ENCODE assay signal across 9 cellular contexts in genomic region chr17:14351493-14351892, GRCh38. TPM values are rescaled to one million over a fixed set of nuclear protein-coding genes. Genes with fewer than 3 reads are reported as not detected.
DNase-seq lines count a peak whose midpoint lies in the region; ATAC-seq and TF ChIP-seq lines count a peak whose summit lies in the region.
"Had no signal": no experiment of that assay in that cellular context is flagged by ENCODE, and none has a peak within 500 bp of the region (broad histone marks: within the 10 kb centered on the region; RNA-seq: fewer than 3 reads in every experiment).

No MANE protein-coding gene starts in this region.

- ATAC-seq in GM19468 (IDR thresholded peaks at IDR 0.05; ENCODE audit: extremely low read depth, unreplicated experiment) (peak; percentile 73), HG03354 (IDR thresholded peaks at IDR 0.05; ENCODE audit: poor library complexity, severe bottlenecking, unreplicated experiment) (peak; percentile 92)

- H3K27ac Mint-ChIP-seq in dendritic cell treated with granulocyte-macrophage colony-stimulating factor and Interleukin-4, amounts not matched to agents 40 ng/mL and 50 ng/mL, for 4 days = peak overlapping the region; percentile 66

- H3K4me1 Mint-ChIP-seq in dendritic cell treated with granulocyte-macrophage colony-stimulating factor and Interleukin-4, amounts not matched to agents 40 ng/mL and 50 ng/mL, for 4 days (ENCODE audit: low read depth) = no peaks in the 10 kb centered on the region

- peaks cover 3% of the 10 kb centered on the region for H3K36me3 Mint-ChIP-seq in dendritic cell treated with granulocyte-macrophage colony-stimulating factor and Interleukin-4, amounts not matched to agents 40 ng/mL and 50 ng/mL, for 4 days (ENCODE audit: low read depth)

- H3K27me3 ChIP-seq in BE2C = no peaks in the 10 kb centered on the region

- no peaks in the 10 kb centered on the region for H3K27me3 Mint-ChIP-seq in dendritic cell treated with granulocyte-macrophage colony-stimulating factor and Interleukin-4, amounts not matched to agents 40 ng/mL and 50 ng/mL, for 4 days

- H3K36me3 ChIP-seq in BE2C = no peaks in the 10 kb centered on the region

- intact Hi-C loops in dendritic cell treated with granulocyte-macrophage colony-stimulating factor and Interleukin-4, amounts not matched to agents 40 ng/mL and 50 ng/mL, for 4 days (cut with micrococcal nuclease) = loop anchor here (10.0 kb wide), 1 partner anchor 253 kb away; no protein-coding TSS in a partner anchor

- H3K4me3 Mint-ChIP-seq in dendritic cell treated with granulocyte-macrophage colony-stimulating factor and Interleukin-4, amounts not matched to agents 40 ng/mL and 50 ng/mL, for 4 days = no peak overlapping the region

- TF ChIP-seq CTCF in BE2C (IDR thresholded peaks at IDR 0.05; ENCODE audit: low read depth, low read length) = no peak

- H3K4me3 ChIP-seq in BE2C (ENCODE audit: low read depth, low read length) = no peak overlapping the region
- H3K4me3 ChIP-seq: lung had no signal

- no peaks in the 10 kb centered on the region for H3K4me1 ChIP-seq in BE2C

- H3K9me3 ChIP-seq in BE2C = no peaks in the 10 kb centered on the region

- DNase-seq in ELR (ENCODE audit: low read depth) (peak; percentile 30), BE2C (no peak), H4 (ENCODE audit: low spot score) (no peak), DMS 273 treated with DMSO at 0.1 percent for 48 hours (lab: John Stamatoyannopoulos, UW) (no peak)
- no peak for DNase-seq in stimulated activated naive CD4-positive, alpha-beta T cell (lab: John Stamatoyannopoulos, UW)

- H3K9me3 Mint-ChIP-seq in dendritic cell treated with granulocyte-macrophage colony-stimulating factor and Interleukin-4, amounts not matched to agents 40 ng/mL and 50 ng/mL, for 4 days = no peaks in the 10 kb centered on the region

RNA-seq across cellular contexts. Expression of gene HS3ST3B1, which starts 50.6 kb away (rescaled TPM):
- polyA plus RNA-seq in BE2C (2012; ENCODE audit: insufficient read depth, insufficient read length, low read depth) = 0.22 TPM
- total RNA-seq in H4 (2014; rRNA removed; shearing (Covaris generic)) = 9.7 and 9.8 TPM in 2 replicates
